In genomic region chr2:228901531-228901930, GRCh38 we compare ENCODE assay signal across 22 cellular contexts.
"Had no signal": no experiment of that assay in that cellular context is flagged by ENCODE, and none has a peak within 500 bp of the region (broad histone marks: within the 10 kb centered on the region; RNA-seq: fewer than 3 reads in every experiment).

No MANE protein-coding gene starts in this region.

- H3K4me3 ChIP-seq: K562, SJCRH30 had no signal

- H3K9ac ChIP-seq: KMS-11 had no signal

- H3K4me3 Mint-ChIP-seq: IgD-negative memory B cell had no signal

- H3K36me3 Mint-ChIP-seq: IgD-negative memory B cell had no signal

- H3K4me1 ChIP-seq: SJCRH30 had no signal

- H3K9me3 ChIP-seq: SJCRH30 had no signal

- H3K27ac Mint-ChIP-seq: IgD-negative memory B cell had no signal

- DNase-seq: Kasumi-1, MM.1S, NCI-H1092 treated with DMSO at 0.1 percent for 48 hours, NCI-H1436, NCI-H187, NCI-H2029, NCI-H2081 treated with DMSO at 0.1 percent for 48 hours, NCI-H2171, NCI-H226, NCI-H446, NCI-H510A, NCI-H69, NCI-H774, SHP77 treated with DMSO at 0.1 percent for 48 hours, SJCRH30 had no signal

- H3K4me2 ChIP-seq: KMS-11 had no signal

- H3K27me3 Mint-ChIP-seq: IgD-negative memory B cell had no signal

- H3K4me1 Mint-ChIP-seq: IgD-negative memory B cell had no signal

- H3K36me3 ChIP-seq: SJCRH30 had no signal

- H3K27me3 ChIP-seq: SJCRH30 had no signal

- H3K27ac ChIP-seq: HL-60, KMS-11, SJCRH30 had no signal

- ATAC-seq: K562, Panc1, Right ventricle myocardium inferior, SK-N-SH treated with all-trans-retinoic acid at 6 μM for 48 hours had no signal
